Comparison of ENCODE assay signal across 8 cellular contexts in the genomic region with DNA sequence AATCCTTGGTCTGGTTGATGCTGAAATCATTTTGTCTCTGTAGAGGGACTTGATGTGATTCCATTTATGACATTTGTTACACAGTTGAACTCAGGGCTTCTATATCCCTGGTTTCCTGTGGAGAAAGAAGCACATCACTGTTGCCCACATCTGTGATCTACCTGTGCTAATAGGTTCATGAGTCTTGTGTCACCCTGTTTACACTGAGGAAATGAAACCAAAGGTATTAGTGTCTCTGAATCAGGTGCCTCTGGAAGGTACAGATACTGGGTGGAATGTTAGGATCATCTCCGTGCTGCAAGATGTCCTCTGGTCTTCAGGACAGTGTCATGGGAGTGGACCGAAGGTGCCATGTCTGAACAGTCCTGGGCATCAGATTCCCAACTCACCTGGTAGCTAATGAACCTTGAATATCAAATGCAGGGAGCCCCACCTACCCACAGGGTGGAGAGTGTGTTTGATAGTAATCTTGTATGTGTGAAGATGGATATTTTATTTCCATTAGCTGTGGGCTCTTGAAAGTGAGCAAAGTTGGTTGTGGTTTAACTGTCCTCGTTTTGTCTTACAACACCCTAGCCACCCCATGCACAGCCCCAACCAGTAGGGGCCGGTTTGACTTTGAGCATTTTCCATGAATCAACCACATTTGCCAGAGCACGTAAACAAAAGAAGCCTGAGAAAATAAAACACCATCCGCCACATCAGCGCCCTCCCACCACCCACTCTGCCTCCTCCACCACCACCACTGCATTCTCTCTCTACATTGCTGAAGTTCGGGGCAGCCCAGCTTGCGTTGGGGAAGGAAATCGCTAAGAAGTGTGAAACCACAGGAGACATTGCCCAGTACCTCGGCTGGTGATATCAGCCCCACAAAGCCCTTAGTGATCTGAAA.
DNase-seq lines count a peak whose midpoint lies in the region; ATAC-seq and TF ChIP-seq lines count a peak whose summit lies in the region.

No MANE protein-coding gene starts in this region.

- DNase-seq in GM19238 (ENCODE audit: insufficient read length, low spot score) (peak; percentile 8), brain microvascular endothelial cell (peak; percentile 26), HK-2 (ENCODE audit: unreplicated experiment) (no peak), GOT3 (lab: John Stamatoyannopoulos, UW) (no peak), SW480 (ENCODE audit: low spot score) (no peak)
- peak; percentile 42 to 46 for DNase-seq in stimulated activated CD4-positive, alpha-beta T cell treated with anti-CD3 and anti-CD28 coated beads, Interleukin-2, amount 100 ng/mL, for 48 hours

- H3K27ac ChIP-seq in VCaP (peak overlapping the region; percentile 91), brain microvascular endothelial cell (no peak overlapping the region)

- in situ Hi-C loops in brain microvascular endothelial cell (cut with HindIII; ENCODE audit: low pct_ligation_motif_present, low sequenced_read_pairs) = no loop called here

- no peak for TF ChIP-seq CTCF in VCaP (conservative IDR thresholded peaks at IDR 0.05)
- TF ChIP-seq CTCF in brain microvascular endothelial cell (IDR thresholded peaks at IDR 0.05; ENCODE audit: low read depth, low read length, missing control alignments) = no peak

- H3K27me3 ChIP-seq in brain microvascular endothelial cell (replicated peaks) = no peaks in the 10 kb centered on the region

- H3K36me3 ChIP-seq in brain microvascular endothelial cell (replicated peaks) = peaks cover 19% of the 10 kb centered on the region

- ATAC-seq in HG03196 (IDR thresholded peaks at IDR 0.05; ENCODE audit: unreplicated experiment) = peak; percentile 73

- no peak overlapping the region for H3K4me3 ChIP-seq in brain microvascular endothelial cell (ENCODE audit: low read depth, low read length)

Comparison
In these comparisons a context has a peak if more than half of its experiments do, and no peak if none do; other contexts are left out.
1. DNase-seq: peak in GM19238 (single experiment), brain microvascular endothelial cell (single experiment) and stimulated activated CD4-positive, alpha-beta T cell treated with anti-CD3 and anti-CD28 coated beads, Interleukin-2, amount 100 ng/mL, for 48 hours (2 of 2); none in HK-2 (single experiment), GOT3 (single experiment) and SW480 (single experiment).